Comparison of ENCODE assay signal across 8 cellular contexts in genomic region chr15:29115093-29115991, GRCh38.
DNase-seq lines count a peak whose midpoint lies in the region; ATAC-seq, FAIRE-seq and TF ChIP-seq lines count a peak whose summit lies in the region.

No MANE protein-coding gene starts in this region.

- FAIRE-seq in A549 (lab: Jason Lieb, UNC), result no peak

- no peak overlapping the region for H3K4me2 ChIP-seq in A549

- H3K9me3 ChIP-seq in A549 (no peaks in the 10 kb centered on the region), HUES64 (ENCODE audit: insufficient read depth, low read depth, low read length) (no peaks in the 10 kb centered on the region), muscle layer of duodenum (ENCODE audit: control insufficient read depth in 1 of 2, low read length in 2 of 2) (no peaks in the 10 kb centered on the region)

- H3K9ac ChIP-seq in HUES64 (ENCODE audit: low read depth, low read length), result peak overlapping the region; percentile 67

- H3K27ac ChIP-seq in A549 (no peak overlapping the region), HUES64 (ENCODE audit: low read depth, low read length) (no peak overlapping the region), dorsolateral prefrontal cortex (peak overlapping the region in 57 of 59 donors; percentile 26 to 90 (median 78)), muscle layer of duodenum (ENCODE audit: low read length) (no peak overlapping the region)

- peak in 1 of 2 experiments; percentile 58; a peak in 3 of 6 replicates for ATAC-seq in A549
- ATAC-seq in HG02970 (IDR thresholded peaks at IDR 0.05; ENCODE audit: low FRiP score, unreplicated experiment), result no peak
- no peak for ATAC-seq in GM19395 (IDR thresholded peaks at IDR 0.05; ENCODE audit: unreplicated experiment)

- TF ChIP-seq POLR2A in A549 (IDR thresholded peaks at IDR 0.05; ENCODE audit: low read length), result no peak

- no peak overlapping the region for H3K4me3 ChIP-seq in A549
- H3K4me3 ChIP-seq in HUES64 (ENCODE audit: low read length), result peak overlapping the region; percentile 65
- H3K4me3 ChIP-seq in dorsolateral prefrontal cortex, result peak overlapping the region in 57 of 59 donors; percentile 18 to 68 (median 46)
- H3K4me3 ChIP-seq in muscle layer of duodenum (ENCODE audit: low read depth in 1 of 2, low read length in 2 of 2), result peak overlapping the region; percentile 16 to 63

- no peak for TF ChIP-seq EP300 in A549 (IDR thresholded peaks at IDR 0.05)

- intact Hi-C loops in dorsolateral prefrontal cortex (cut with DNase I), result no loop called here

- TF ChIP-seq CTCF in A549 (IDR thresholded peaks at IDR 0.05) (peak; percentile 34; the same call in 2 of the 3 replicates), dorsolateral prefrontal cortex (IDR thresholded peaks at IDR 0.05 in 54 of 56, conservative IDR thresholded peaks at IDR 0.05 in 2 of 56; ENCODE audit: low read depth in 1 of 56, partially characterized antibody in 56 of 56) (peak in 50 of 56 donors; percentile 13 to 61 (median 42))

- no peaks in the 10 kb centered on the region for H3K36me3 ChIP-seq in HUES64 (ENCODE audit: insufficient read depth, low read length)
- no peaks in the 10 kb centered on the region for H3K36me3 ChIP-seq in muscle layer of duodenum (ENCODE audit: control insufficient read depth in 1 of 2, insufficient read depth in 2 of 2, low read length in 2 of 2)

- POLR2A ChIA-PET in A549 (lab: Yijun Ruan, JAX), result no interaction called here

- TF ChIP-seq RAD21 in A549 (conservative IDR thresholded peaks at IDR 0.05 in 1 of 2, IDR thresholded peaks at IDR 0.05 in 1 of 2), result no peak

- H3K4me1 ChIP-seq in A549 (no peaks in the 10 kb centered on the region), HUES64 (ENCODE audit: insufficient read depth, low read length) (peaks cover 8% of the 10 kb centered on the region; the same call in 1 of the 2 replicates), muscle layer of duodenum (ENCODE audit: control insufficient read depth in 1 of 2, insufficient read depth in 2 of 2, low read length in 2 of 2) (peaks cover 0 to 7% of the 10 kb centered on the region in 2 donors)

- H3K27me3 ChIP-seq in HUES64 (ENCODE audit: insufficient read depth, low read length) (peaks cover 5% of the 10 kb centered on the region; the same call in 1 of the 2 replicates), dorsolateral prefrontal cortex (no peaks in the 10 kb centered on the region), muscle layer of duodenum (ENCODE audit: low read depth, low read length) (no peaks in the 10 kb centered on the region)

- CTCF ChIA-PET in A549 (lab: Yijun Ruan, JAX), result interaction anchor here (0.9 to 13.8 kb wide), 5 partner anchors 10 to 228 kb away, joined by 3 to 116 read pairs (median 4); no protein-coding TSS in a partner anchor

- 87% methylated on average over 42 of the region's 46 CpGs for WGBS in A549 (ENCODE audit: missing lambda C conversion rate)
- WGBS in HUES64, result 6% methylated on average over 46 of the region's 46 CpGs

- DNase-seq in A549 (ENCODE audit: low read depth in 1 of 2, low spot score in 1 of 2), result peak in 1 of 2 experiments; percentile 20
- peak in 6 of 10 donors; percentile 36 to 69 (median 58) for DNase-seq in dorsolateral prefrontal cortex
- DNase-seq in DMS 273 treated with DMSO at 0.1 percent for 48 hours (lab: John Stamatoyannopoulos, UW), result no peak
- DNase-seq in ureter (ENCODE audit: low spot score), result no peak

TF ChIP-seq in A549, 52 proteins besides CTCF, POLR2A, EP300 and RAD21:
- TF ChIP-seq RARB (CRISPR knock-in tag; IDR thresholded peaks at IDR 0.05) (no peak), BCL3 (IDR thresholded peaks at IDR 0.05) (no peak), PBX3 (IDR thresholded peaks at IDR 0.05) (no peak), E2F6 (IDR thresholded peaks at IDR 0.05; ENCODE audit: borderline replicate concordance, low read depth) (no peak), CBX2 (IDR thresholded peaks at IDR 0.05; ENCODE audit: borderline replicate concordance, low read depth) (no peak), RNF2 (IDR thresholded peaks at IDR 0.05; ENCODE audit: borderline replicate concordance, low read depth) (no peak)

Comparison
In these comparisons a context has a peak if more than half of its experiments do, and no peak if none do; other contexts are left out.
1. DNase-seq: peak in dorsolateral prefrontal cortex (6 of 10); none in DMS 273 treated with DMSO at 0.1 percent for 48 hours (single experiment) and ureter (single experiment).
2. H3K27ac ChIP-seq: peak in dorsolateral prefrontal cortex (57 of 59); none in A549 (0 of 2), HUES64 (single experiment) and muscle layer of duodenum (single experiment).